Comparison of ENCODE assay signal across 16 cellular contexts in genomic region chr3:33848624-33849347, GRCh38. TPM values are rescaled to one million over a fixed set of nuclear protein-coding genes. Genes with fewer than 3 reads are reported as not detected.
DNase-seq lines count a peak whose midpoint lies in the region; ATAC-seq lines count a peak whose summit lies in the region.
"Had no signal": no experiment of that assay in that cellular context is flagged by ENCODE, and none has a peak within 500 bp of the region (broad histone marks: within the 10 kb centered on the region; RNA-seq: fewer than 3 reads in every experiment).

No MANE protein-coding gene starts in this region.

- H3K36me3 Mint-ChIP-seq in CD4-positive, alpha-beta memory T cell = peaks cover 35 to 46% of the 10 kb centered on the region in 2 donors
- H3K36me3 Mint-ChIP-seq in activated CD4-positive, alpha-beta memory T cell treated with anti-CD3 and anti-CD28 coated beads, Interleukin-2, amount 10 ng/mL, durations not matched to agents 7 days and 5 days (ENCODE audit: low read depth) = peaks cover 51% of the 10 kb centered on the region

- no peak overlapping the region for H3K4me3 ChIP-seq in BLaER1 treated with 17β-estradiol and CSF1 and Interleukin-3, amounts not matched to agents 10 nM and 100 nM
- H3K4me3 ChIP-seq in CD4-positive, alpha-beta memory T cell (ENCODE audit: low read length in 2 of 2) = no peak overlapping the region
- H3K4me3 ChIP-seq: body of pancreas, dorsolateral prefrontal cortex, PC-9 had no signal

- 0 out of 22 replicates have a peak overlapping the region, but pooled peaks of 3 of the 11 experiments have one; percentile 4 to 25 (median 8) for H3K9ac ChIP-seq in BLaER1 treated with 17β-estradiol and CSF1 and Interleukin-3, amounts not matched to agents 10 nM and 100 nM

- peaks cover 16 to 40% (median 23%) of the 10 kb centered on the region in 10 experiments; a peak in 19 of 20 replicates for H3K4me1 ChIP-seq in BLaER1 treated with 17β-estradiol and CSF1 and Interleukin-3, amounts not matched to agents 10 nM and 100 nM
- peaks cover 11% of the 10 kb centered on the region for H3K4me1 ChIP-seq in CD4-positive, alpha-beta memory T cell (ENCODE audit: insufficient read depth, low read length)
- H3K4me1 ChIP-seq: body of pancreas had no signal

- H4K20me1 ChIP-seq in BLaER1 treated with 17β-estradiol and CSF1 and Interleukin-3, amounts not matched to agents 10 nM and 100 nM = peaks cover 0 to 42% (median 0%) of the 10 kb centered on the region in 11 experiments; a peak in 6 of 22 replicates

- no peaks in the 10 kb centered on the region for H3K27me3 Mint-ChIP-seq in CD4-positive, alpha-beta memory T cell
- H3K27me3 Mint-ChIP-seq in activated CD4-positive, alpha-beta memory T cell treated with anti-CD3 and anti-CD28 coated beads, Interleukin-2, amount 10 ng/mL, durations not matched to agents 7 days and 5 days = no peaks in the 10 kb centered on the region
- H3K27me3 Mint-ChIP-seq: activated B cell treated with CpG ODN at 0.5 μM for 24 hours had no signal

- H3K36me3 ChIP-seq in BLaER1 treated with 17β-estradiol and CSF1 and Interleukin-3, amounts not matched to agents 10 nM and 100 nM = peaks cover 44 to 89% (median 64%) of the 10 kb centered on the region in 11 experiments
- peaks cover 20% of the 10 kb centered on the region for H3K36me3 ChIP-seq in CD4-positive, alpha-beta memory T cell (ENCODE audit: insufficient read depth, low read length)

- H3K9me3 ChIP-seq in BLaER1 treated with 17β-estradiol and CSF1 and Interleukin-3, amounts not matched to agents 10 nM and 100 nM (replicated peaks in 1 of 11) = no peaks in the 10 kb centered on the region
- no peaks in the 10 kb centered on the region for H3K9me3 ChIP-seq in CD4-positive, alpha-beta memory T cell (ENCODE audit: control insufficient read depth in 1 of 2, low read length in 2 of 2)
- H3K9me3 ChIP-seq: body of pancreas had no signal

- peak overlapping the region in 8 of 11 experiments; percentile 23 to 51 (median 43); a peak in 12 of 22 replicates for H3K27ac ChIP-seq in BLaER1 treated with 17β-estradiol and CSF1 and Interleukin-3, amounts not matched to agents 10 nM and 100 nM
- H3K27ac ChIP-seq in CD4-positive, alpha-beta memory T cell (ENCODE audit: low read depth, low read length) = no peak overlapping the region
- H3K27ac ChIP-seq: body of pancreas, dorsolateral prefrontal cortex, PC-9 had no signal

- peak overlapping the region in 7 of 8 donors; percentile 8 to 72 (median 19) for H3K4me3 Mint-ChIP-seq in CD4-positive, alpha-beta memory T cell
- H3K4me3 Mint-ChIP-seq in activated CD4-positive, alpha-beta memory T cell treated with anti-CD3 and anti-CD28 coated beads, Interleukin-2, amount 10 ng/mL, durations not matched to agents 7 days and 5 days = no peak overlapping the region
- H3K4me3 Mint-ChIP-seq: activated B cell treated with CpG ODN at 0.5 μM for 24 hours had no signal

- POLR2A ChIA-PET in CD4-positive, alpha-beta memory T cell (lab: Charles Lee; ENCODE audit: partially characterized antibody) = no interaction called here
- POLR2A ChIA-PET in activated CD4-positive, alpha-beta memory T cell treated with anti-CD3 and anti-CD28 coated beads, Interleukin-2, amount 10 ng/mL, durations not matched to agents 7 days and 5 days (lab: Charles Lee) = interaction anchor here (0.6 kb wide), 1 partner anchor 50 kb away, joined by 3 read pairs; no protein-coding TSS in a partner anchor

- no peaks in the 10 kb centered on the region for H3K27me3 ChIP-seq in BLaER1 treated with 17β-estradiol and CSF1 and Interleukin-3, amounts not matched to agents 10 nM and 100 nM
- no peaks in the 10 kb centered on the region for H3K27me3 ChIP-seq in CD4-positive, alpha-beta memory T cell (ENCODE audit: insufficient read depth, low read length)
- H3K27me3 ChIP-seq: body of pancreas, dorsolateral prefrontal cortex had no signal

- peak; percentile 95 for ATAC-seq in left lobe of liver
- no peak for ATAC-seq in HG03439 (IDR thresholded peaks at IDR 0.05; ENCODE audit: unreplicated experiment)
- ATAC-seq: body of pancreas, left cardiac atrium had no signal

- peak overlapping the region; percentile 8 to 65 (median 47); a peak in 18 of 22 replicates for H3K4me2 ChIP-seq in BLaER1 treated with 17β-estradiol and CSF1 and Interleukin-3, amounts not matched to agents 10 nM and 100 nM
- H3K4me2 ChIP-seq: PC-9 had no signal

- H3K4me1 Mint-ChIP-seq in CD4-positive, alpha-beta memory T cell = peaks cover 24 to 46% (median 38%) of the 10 kb centered on the region in 4 donors
- peaks cover 36% of the 10 kb centered on the region for H3K4me1 Mint-ChIP-seq in activated CD4-positive, alpha-beta memory T cell treated with anti-CD3 and anti-CD28 coated beads, Interleukin-2, amount 10 ng/mL, durations not matched to agents 7 days and 5 days

- peak in 4 of 5 donors; percentile 17 to 33 (median 22) for DNase-seq in CD4-positive, alpha-beta memory T cell
- DNase-seq in activated CD4-positive, alpha-beta memory T cell treated with anti-CD3 and anti-CD28 coated beads, Interleukin-2, amount 10 ng/mL, durations not matched to agents 7 days and 5 days = no peak
- no peak for DNase-seq in left lobe of liver (ENCODE audit: low spot score)
- no peak for DNase-seq in iPS-NIHi11 (ENCODE audit: low spot score)
- no peak for DNase-seq in medulla oblongata (ENCODE audit: extremely low spot score)
- DNase-seq in NCI-H82 treated with DMSO at 0.1 percent for 48 hours (lab: John Stamatoyannopoulos, UW; ENCODE audit: unreplicated experiment) = no peak
- DNase-seq: activated B cell treated with CpG ODN at 0.5 μM for 24 hours, body of pancreas, dorsolateral prefrontal cortex, GDM1, left cardiac atrium, NCI-H187, NCI-H446 treated with DMSO at 0.1 percent for 48 hours, PC-9 had no signal

- H3K9me3 Mint-ChIP-seq in CD4-positive, alpha-beta memory T cell = no peaks in the 10 kb centered on the region
- H3K9me3 Mint-ChIP-seq in activated CD4-positive, alpha-beta memory T cell treated with anti-CD3 and anti-CD28 coated beads, Interleukin-2, amount 10 ng/mL, durations not matched to agents 7 days and 5 days = no peaks in the 10 kb centered on the region
- H3K9me3 Mint-ChIP-seq: activated B cell treated with CpG ODN at 0.5 μM for 24 hours had no signal

- H3K27ac Mint-ChIP-seq in CD4-positive, alpha-beta memory T cell = peak overlapping the region; percentile 9 to 93 (median 83)
- H3K27ac Mint-ChIP-seq in activated CD4-positive, alpha-beta memory T cell treated with anti-CD3 and anti-CD28 coated beads, Interleukin-2, amount 10 ng/mL, durations not matched to agents 7 days and 5 days = peak overlapping the region; percentile 73

- CTCF ChIA-PET in CD4-positive, alpha-beta memory T cell (lab: Charles Lee; ENCODE audit: partially characterized antibody) = interaction anchor here (0.8 to 1.0 kb wide), 2 partner anchors 37 to 50 kb away, joined by 3 read pairs; partner anchors contain the start of gene PDCD6IP
- CTCF ChIA-PET in activated CD4-positive, alpha-beta memory T cell treated with anti-CD3 and anti-CD28 coated beads, Interleukin-2, amount 10 ng/mL, durations not matched to agents 7 days and 5 days (lab: Charles Lee) = no interaction called here

- intact Hi-C loops in CD4-positive, alpha-beta memory T cell (cut with micrococcal nuclease) = no loop called here

RNA-seq across cellular contexts. Expression of gene PDCD6IP, which starts 50.4 kb away (rescaled TPM):
- 100 to 1,000 TPM; 222 to 237 TPM for total RNA-seq in CD4-positive, alpha-beta memory T cell
- 10 to 100 TPM; 59.2 to 81.5 TPM for polyA plus RNA-seq in CD4-positive, alpha-beta memory T cell
- 100 to 1,000 TPM; 211 TPM for total RNA-seq in activated CD4-positive, alpha-beta memory T cell treated with anti-CD3 and anti-CD28 coated beads, Interleukin-2, amount 10 ng/mL, durations not matched to agents 7 days and 5 days
- 70.5 TPM for total RNA-seq in left lobe of liver

Comparison
In these comparisons a context has a peak if more than half of its experiments do, and no peak if none do; other contexts are left out.
1. DNase-seq: peak in CD4-positive, alpha-beta memory T cell (4 of 5); none in activated CD4-positive, alpha-beta memory T cell treated with anti-CD3 and anti-CD28 coated beads, Interleukin-2, amount 10 ng/mL, durations not matched to agents 7 days and 5 days (single experiment), left lobe of liver (single experiment), iPS-NIHi11 (single experiment), medulla oblongata (single experiment) and NCI-H82 treated with DMSO at 0.1 percent for 48 hours (single experiment).